Comparison of ENCODE assay signal across 29 cellular contexts in genomic region chr6:45574885-45575284, GRCh38.
A peak's percentile ranks its signal among the peaks of the same experiment; 100 is the strongest.
DNase-seq lines count a peak whose midpoint lies in the region; ATAC-seq and TF ChIP-seq lines count a peak whose summit lies in the region.
"Had no signal": no experiment of that assay in that cellular context is flagged by ENCODE, and none has a peak within 500 bp of the region (broad histone marks: within the 10 kb centered on the region; RNA-seq: fewer than 3 reads in every experiment).

No MANE protein-coding gene starts in this region.

- H3K4me1 ChIP-seq in esophagus squamous epithelium: peaks cover 0 to 12% (median 0%) of the 10 kb centered on the region in 3 donors
- H3K4me1 ChIP-seq: colonic mucosa, parathyroid adenoma, uterus had no signal

- TF ChIP-seq CTCF in esophagus squamous epithelium (IDR thresholded peaks at IDR 0.05): no peak

- no peaks in the 10 kb centered on the region for H3K36me3 ChIP-seq in esophagus squamous epithelium
- H3K36me3 ChIP-seq: cardiac muscle cell, colonic mucosa, esophagus muscularis mucosa, thoracic aorta, uterus had no signal

- intact Hi-C loops in esophagus squamous epithelium (cut with DNase I): no loop called here

- H3K27me3 ChIP-seq in esophagus squamous epithelium: no peaks in the 10 kb centered on the region
- H3K27me3 ChIP-seq: cardiac muscle cell, colonic mucosa, esophagus muscularis mucosa, hepatocyte, uterus had no signal

- 50% methylated on average over 1 of the region's 1 CpG; no CpG with 5 or more reads in 1 of the 2 donors for WGBS in esophagus squamous epithelium, 2 donors

- TF ChIP-seq POLR2A in esophagus squamous epithelium (IDR thresholded peaks at IDR 0.05): no peak

- no peaks in the 10 kb centered on the region for H3K9me3 ChIP-seq in esophagus squamous epithelium
- H3K9me3 ChIP-seq: colonic mucosa, esophagus muscularis mucosa, thoracic aorta, uterus had no signal

- ATAC-seq in HG03457 (IDR thresholded peaks at IDR 0.05; ENCODE audit: unreplicated experiment): no peak
- ATAC-seq: activated CD8-positive, alpha-beta T cell treated with anti-CD3 and anti-CD28 coated beads for 36 hours; left colon; right cardiac atrium; SK-N-SH treated with all-trans-retinoic acid at 6 μM for 48 hours; stimulated activated memory B cell treated with anti-CD40 and anti-IgM and Interleukin-4, amounts not matched to agents 10 μg/mL and 1 μg/mL and 100 μg/mL, for 72 hours had no signal

- H3K4me3 ChIP-seq in esophagus squamous epithelium: no peak overlapping the region
- H3K4me3 ChIP-seq: cardiac muscle cell, colonic mucosa, esophagus muscularis mucosa, GM23248, hepatocyte, thoracic aorta, uterus had no signal

- peak overlapping the region in 3 of 4 donors; percentile 27 to 62 (median 52) for H3K27ac ChIP-seq in esophagus squamous epithelium
- H3K27ac ChIP-seq: cardiac muscle cell, colonic mucosa, esophagus muscularis mucosa, GM23248, hepatocyte, parathyroid adenoma, thoracic aorta, uterus had no signal

- DNase-seq in COLO668 (lab: John Stamatoyannopoulos, UW; ENCODE audit: unreplicated experiment) (peak; percentile 61), GF-D8 (lab: John Stamatoyannopoulos, UW) (peak; percentile 91), NCI-H774 (lab: John Stamatoyannopoulos, UW) (peak; percentile 5), esophagus squamous epithelium (lab: John Stamatoyannopoulos, UW) (no peak), DMS153 (lab: John Stamatoyannopoulos, UW) (no peak)
- no peak for DNase-seq in activated CD4-positive, alpha-beta T cell treated with anti-CD3 and anti-CD28 coated beads for 48 hours
- DNase-seq: activated CD4-positive, alpha-beta T cell treated with anti-CD3 and anti-CD28 coated beads for 1 hour; activated CD8-positive, alpha-beta T cell treated with anti-CD3 and anti-CD28 coated beads for 36 hours; anterior cingulate cortex; colonic mucosa; effector memory CD4-positive, alpha-beta T cell; GM23248; HFFc6; left colon; NCI-H1417 treated with DMSO at 0.1 percent for 48 hours; NCI-H2107; NCI-H526 treated with DMSO at 0.1 percent for 48 hours; right cardiac atrium; stimulated activated CD4-positive, alpha-beta T cell treated with anti-CD3 and anti-CD28 coated beads, Interleukin-4, amount 100 ng/mL, for 4 hours; T-helper 2 cell; uterus had no signal

Comparison
In these comparisons a context has a peak if more than half of its experiments do, and no peak if none do; other contexts are left out.
1. DNase-seq: peak in COLO668 (single experiment), GF-D8 (single experiment) and NCI-H774 (single experiment); none in esophagus squamous epithelium (single experiment), DMS153 (single experiment) and activated CD4-positive, alpha-beta T cell treated with anti-CD3 and anti-CD28 coated beads for 48 hours (single experiment).